Comparison of ENCODE assay signal across 17 cellular contexts in genomic region chr3:156820687-156821070, GRCh38. TPM values are rescaled to one million over a fixed set of nuclear protein-coding genes. Genes with fewer than 3 reads are reported as not detected.
DNase-seq lines count a peak whose midpoint lies in the region; ATAC-seq and TF ChIP-seq lines count a peak whose summit lies in the region.
"Had no signal": no experiment of that assay in that cellular context is flagged by ENCODE, and none has a peak within 500 bp of the region (broad histone marks: within the 10 kb centered on the region; RNA-seq: fewer than 3 reads in every experiment).

No MANE protein-coding gene starts in this region.

- no peaks in the 10 kb centered on the region for H3K27me3 ChIP-seq in Karpas-422 (ENCODE audit: low read length)
- H3K27me3 ChIP-seq: gastrocnemius medialis, MG63 had no signal

- CTCF ChIA-PET in activated CD8-positive, alpha-beta T cell treated with anti-CD3 and anti-CD28 coated beads for 36 hours (lab: Charles Lee): interaction anchor here (0.9 to 2.9 kb wide), 5 partner anchors 13 to 317 kb away, joined by 3 to 8 read pairs (median 3); no protein-coding TSS in a partner anchor
- CTCF ChIA-PET in activated CD8-positive, alpha-beta T cell treated with anti-CD3 and anti-CD28 coated beads, Interleukin-2, amount 10 ng/mL, durations not matched to agents 7 days and 5 days (lab: Charles Lee): interaction anchor here (0.7 to 1.7 kb wide), 3 partner anchors 11 to 311 kb away, joined by 3 to 4 read pairs (median 3); no protein-coding TSS in a partner anchor

- H3K4me1 ChIP-seq in Karpas-422 (ENCODE audit: low read length): peaks cover 43% of the 10 kb centered on the region

- peak overlapping the region; percentile 32 for H3K4me2 ChIP-seq in Karpas-422 (ENCODE audit: low read depth, low read length, poor library complexity, severe bottlenecking)

- H3K4me3 ChIP-seq in Karpas-422 (ENCODE audit: low read length): no peak overlapping the region
- H3K4me3 ChIP-seq: gastrocnemius medialis, MG63 had no signal

- peak overlapping the region; percentile 11 for H3K27ac Mint-ChIP-seq in activated CD8-positive, alpha-beta T cell treated with anti-CD3 and anti-CD28 coated beads for 36 hours
- H3K27ac Mint-ChIP-seq in activated CD8-positive, alpha-beta T cell treated with anti-CD3 and anti-CD28 coated beads, Interleukin-2, amount 10 ng/mL, durations not matched to agents 7 days and 5 days: no peak overlapping the region
- H3K27ac Mint-ChIP-seq in stimulated activated memory B cell treated with anti-CD40 and anti-IgM and Interleukin-4, amounts not matched to agents 10 μg/mL and 1 μg/mL and 100 μg/mL, for 72 hours: peak overlapping the region; percentile 44
- H3K27ac Mint-ChIP-seq: activated CD4-positive, alpha-beta memory T cell treated with anti-CD3 and anti-CD28 coated beads for 36 hours; activated T-helper 1 cell treated with anti-CD3 and anti-CD28 coated beads, Interleukin-12 subunit alpha, Interleukin-12 subunit beta, Interleukin-2, Interleukin-4 antibody, amounts not matched to agents 30 ng/mL and 10 ng/mL and 1 ng/mL, durations not matched to agents 14 hours and 24 hours and 36 hours; endodermal cell; progenitor cell of endocrine pancreas had no signal

- no peaks in the 10 kb centered on the region for H3K36me3 ChIP-seq in Karpas-422 (ENCODE audit: insufficient read depth, low read length)
- H3K36me3 ChIP-seq: gastrocnemius medialis, MG63 had no signal

- H3K79me2 ChIP-seq in Karpas-422 (ENCODE audit: low read length): no peaks in the 10 kb centered on the region

- no peak for ATAC-seq in activated CD8-positive, alpha-beta T cell treated with anti-CD3 and anti-CD28 coated beads for 36 hours
- ATAC-seq in activated CD8-positive, alpha-beta T cell treated with anti-CD3 and anti-CD28 coated beads, Interleukin-2, amount 10 ng/mL, durations not matched to agents 7 days and 5 days: no peak
- no peak for ATAC-seq in stimulated activated memory B cell treated with anti-CD40 and anti-IgM and Interleukin-4, amounts not matched to agents 10 μg/mL and 1 μg/mL and 100 μg/mL, for 72 hours
- ATAC-seq: gastrocnemius medialis; naive thymus-derived CD4-positive, alpha-beta T cell had no signal

- H2AFZ ChIP-seq in Karpas-422 (ENCODE audit: low read length): no peak overlapping the region

- H3K27ac ChIP-seq in Karpas-422 (ENCODE audit: low read length): no peak overlapping the region
- H3K27ac ChIP-seq: gastrocnemius medialis had no signal

- POLR2A ChIA-PET in activated CD8-positive, alpha-beta T cell treated with anti-CD3 and anti-CD28 coated beads for 36 hours (lab: Charles Lee): no interaction called here
- POLR2A ChIA-PET in activated CD8-positive, alpha-beta T cell treated with anti-CD3 and anti-CD28 coated beads, Interleukin-2, amount 10 ng/mL, durations not matched to agents 7 days and 5 days (lab: Charles Lee): interaction anchor here (1.3 kb wide), 1 partner anchor 339 kb away, joined by 5 read pairs; the partner anchor contains the start of gene CCNL1

- intact Hi-C loops in activated CD8-positive, alpha-beta T cell treated with anti-CD3 and anti-CD28 coated beads for 36 hours (cut with micrococcal nuclease): no loop called here

- peaks cover 43% of the 10 kb centered on the region for H3K4me1 Mint-ChIP-seq in activated CD8-positive, alpha-beta T cell treated with anti-CD3 and anti-CD28 coated beads for 36 hours (ENCODE audit: low read depth)
- peaks cover 71% of the 10 kb centered on the region for H3K4me1 Mint-ChIP-seq in activated CD8-positive, alpha-beta T cell treated with anti-CD3 and anti-CD28 coated beads, Interleukin-2, amount 10 ng/mL, durations not matched to agents 7 days and 5 days (ENCODE audit: low read depth)
- peaks cover 30% of the 10 kb centered on the region for H3K4me1 Mint-ChIP-seq in stimulated activated memory B cell treated with anti-CD40 and anti-IgM and Interleukin-4, amounts not matched to agents 10 μg/mL and 1 μg/mL and 100 μg/mL, for 72 hours

- DNase-seq in activated CD8-positive, alpha-beta T cell treated with anti-CD3 and anti-CD28 coated beads for 36 hours: no peak
- no peak for DNase-seq in activated CD8-positive, alpha-beta T cell treated with anti-CD3 and anti-CD28 coated beads, Interleukin-2, amount 10 ng/mL, durations not matched to agents 7 days and 5 days
- DNase-seq in Karpas-422 (peak; percentile 65), astrocyte of the hippocampus (ENCODE audit: low read depth, low spot score) (peak; percentile 37), cerebellum (ENCODE audit: low spot score) (no peak)
- no peak for DNase-seq in NK-92 treated with Interleukin-12 subunit alpha and Interleukin-12 subunit beta, amount 100 ng/mL, for 24 hours (lab: John Stamatoyannopoulos, UW)
- DNase-seq in stimulated activated CD4-positive, alpha-beta T cell treated with anti-CD3 and anti-CD28 coated beads, Interleukin-12 subunit alpha, Interleukin-12 subunit beta, amount 100 ng/mL, for 4 hours: no peak
- DNase-seq: activated CD4-positive, alpha-beta memory T cell treated with anti-CD3 and anti-CD28 coated beads for 36 hours; AML-193; endodermal cell; gastrocnemius medialis; MG63; naive thymus-derived CD4-positive, alpha-beta T cell had no signal

- peaks cover under 1% of the 10 kb centered on the region for H3K9me3 Mint-ChIP-seq in activated CD8-positive, alpha-beta T cell treated with anti-CD3 and anti-CD28 coated beads for 36 hours
- H3K9me3 Mint-ChIP-seq in activated CD8-positive, alpha-beta T cell treated with anti-CD3 and anti-CD28 coated beads, Interleukin-2, amount 10 ng/mL, durations not matched to agents 7 days and 5 days (ENCODE audit: insufficient read depth): peaks cover 10% of the 10 kb centered on the region
- H3K9me3 Mint-ChIP-seq in stimulated activated memory B cell treated with anti-CD40 and anti-IgM and Interleukin-4, amounts not matched to agents 10 μg/mL and 1 μg/mL and 100 μg/mL, for 72 hours: peaks cover 3% of the 10 kb centered on the region
- H3K9me3 Mint-ChIP-seq: activated CD4-positive, alpha-beta memory T cell treated with anti-CD3 and anti-CD28 coated beads for 36 hours; activated T-helper 1 cell treated with anti-CD3 and anti-CD28 coated beads, Interleukin-12 subunit alpha, Interleukin-12 subunit beta, Interleukin-2, Interleukin-4 antibody, amounts not matched to agents 30 ng/mL and 10 ng/mL and 1 ng/mL, durations not matched to agents 14 hours and 24 hours and 36 hours had no signal

- no peak overlapping the region for H3K9ac ChIP-seq in Karpas-422 (ENCODE audit: low read length)

- H3K9me2 ChIP-seq in Karpas-422 (replicated peaks; ENCODE audit: insufficient read depth, low read length): no peaks in the 10 kb centered on the region

- no peak for TF ChIP-seq CTCF in activated CD8-positive, alpha-beta T cell treated with anti-CD3 and anti-CD28 coated beads for 36 hours (IDR thresholded peaks at IDR 0.05)

- no peaks in the 10 kb centered on the region for H3K27me3 Mint-ChIP-seq in activated CD8-positive, alpha-beta T cell treated with anti-CD3 and anti-CD28 coated beads for 36 hours
- no peaks in the 10 kb centered on the region for H3K27me3 Mint-ChIP-seq in activated CD8-positive, alpha-beta T cell treated with anti-CD3 and anti-CD28 coated beads, Interleukin-2, amount 10 ng/mL, durations not matched to agents 7 days and 5 days (ENCODE audit: low read depth)
- H3K27me3 Mint-ChIP-seq in stimulated activated memory B cell treated with anti-CD40 and anti-IgM and Interleukin-4, amounts not matched to agents 10 μg/mL and 1 μg/mL and 100 μg/mL, for 72 hours: no peaks in the 10 kb centered on the region
- H3K27me3 Mint-ChIP-seq: activated CD4-positive, alpha-beta memory T cell treated with anti-CD3 and anti-CD28 coated beads for 36 hours; naive thymus-derived CD4-positive, alpha-beta T cell had no signal

- no peaks in the 10 kb centered on the region for H3K9me3 ChIP-seq in Karpas-422 (ENCODE audit: low read length)
- H3K9me3 ChIP-seq: gastrocnemius medialis, MG63 had no signal

- H3K4me3 Mint-ChIP-seq in activated CD8-positive, alpha-beta T cell treated with anti-CD3 and anti-CD28 coated beads for 36 hours: no peak overlapping the region
- no peak overlapping the region for H3K4me3 Mint-ChIP-seq in activated CD8-positive, alpha-beta T cell treated with anti-CD3 and anti-CD28 coated beads, Interleukin-2, amount 10 ng/mL, durations not matched to agents 7 days and 5 days
- no peak overlapping the region for H3K4me3 Mint-ChIP-seq in stimulated activated memory B cell treated with anti-CD40 and anti-IgM and Interleukin-4, amounts not matched to agents 10 μg/mL and 1 μg/mL and 100 μg/mL, for 72 hours
- H3K4me3 Mint-ChIP-seq: activated CD4-positive, alpha-beta memory T cell treated with anti-CD3 and anti-CD28 coated beads for 36 hours; activated T-helper 1 cell treated with anti-CD3 and anti-CD28 coated beads, Interleukin-12 subunit alpha, Interleukin-12 subunit beta, Interleukin-2, Interleukin-4 antibody, amounts not matched to agents 30 ng/mL and 10 ng/mL and 1 ng/mL, durations not matched to agents 14 hours and 24 hours and 36 hours; endodermal cell had no signal

- H3K36me3 Mint-ChIP-seq in activated CD8-positive, alpha-beta T cell treated with anti-CD3 and anti-CD28 coated beads for 36 hours (ENCODE audit: low read depth): peaks cover 5% of the 10 kb centered on the region
- peaks cover 17% of the 10 kb centered on the region for H3K36me3 Mint-ChIP-seq in activated CD8-positive, alpha-beta T cell treated with anti-CD3 and anti-CD28 coated beads, Interleukin-2, amount 10 ng/mL, durations not matched to agents 7 days and 5 days (ENCODE audit: low read depth)
- peaks cover 7% of the 10 kb centered on the region for H3K36me3 Mint-ChIP-seq in stimulated activated memory B cell treated with anti-CD40 and anti-IgM and Interleukin-4, amounts not matched to agents 10 μg/mL and 1 μg/mL and 100 μg/mL, for 72 hours

- no peaks in the 10 kb centered on the region for H4K20me1 ChIP-seq in Karpas-422 (ENCODE audit: insufficient read depth, low read depth, low read length)

RNA-seq across cellular contexts. Expression of gene LEKR1, which starts 5.5 kb away (rescaled TPM):
- total RNA-seq in activated CD8-positive, alpha-beta T cell treated with anti-CD3 and anti-CD28 coated beads for 36 hours: 1 to 10 TPM in 1 of 2 experiments, under 1 TPM in 1; 0.40 to 1.1 TPM
- total RNA-seq in activated CD8-positive, alpha-beta T cell treated with anti-CD3 and anti-CD28 coated beads, Interleukin-2, amount 10 ng/mL, durations not matched to agents 7 days and 5 days: under 1 TPM; 0.68 to 0.81 TPM
- total RNA-seq in Karpas-422 (2014; rRNA removed; shearing (Covaris generic); ENCODE audit: low replicate concordance): 2.3 and 6.4 TPM in 2 replicates
- 2.2 TPM for total RNA-seq in cerebellum
- total RNA-seq: H1 had no signal

Comparison
In these comparisons a context has a peak if more than half of its experiments do, and no peak if none do; other contexts are left out.
1. DNase-seq: peak in Karpas-422 (single experiment) and astrocyte of the hippocampus (single experiment); none in activated CD8-positive, alpha-beta T cell treated with anti-CD3 and anti-CD28 coated beads for 36 hours (single experiment), activated CD8-positive, alpha-beta T cell treated with anti-CD3 and anti-CD28 coated beads, Interleukin-2, amount 10 ng/mL, durations not matched to agents 7 days and 5 days (single experiment), cerebellum (single experiment), NK-92 treated with Interleukin-12 subunit alpha and Interleukin-12 subunit beta, amount 100 ng/mL, for 24 hours (single experiment) and stimulated activated CD4-positive, alpha-beta T cell treated with anti-CD3 and anti-CD28 coated beads, Interleukin-12 subunit alpha, Interleukin-12 subunit beta, amount 100 ng/mL, for 4 hours (single experiment).